9 cellular contexts compared by ENCODE assay signal in genomic region chr22:46593211-46593676, GRCh38. TPM values are rescaled to one million over a fixed set of nuclear protein-coding genes. Genes with fewer than 3 reads are reported as not detected.
DNase-seq lines count a peak whose midpoint lies in the region; ATAC-seq and TF ChIP-seq lines count a peak whose summit lies in the region.
"Had no signal": no experiment of that assay in that cellular context is flagged by ENCODE, and none has a peak within 500 bp of the region (broad histone marks: within the 10 kb centered on the region; RNA-seq: fewer than 3 reads in every experiment).

No MANE protein-coding gene starts in this region.

- no peaks in the 10 kb centered on the region for H3K9me3 Mint-ChIP-seq in T-helper 1 cell treated with Interleukin-12 subunit alpha and Interleukin-12 subunit beta and Interleukin-4 antibody, amounts not matched to agents 30 μg/mL and 1 μg/mL, for 36 hours
- H3K9me3 Mint-ChIP-seq in HFFc6 = no peaks in the 10 kb centered on the region

- DNase-seq in T-helper 1 cell (no peak), SKM-1 (lab: John Stamatoyannopoulos, UW; ENCODE audit: unreplicated experiment) (peak; percentile 82), heart left ventricle (peak in 1 of 5 donors; percentile 59), stomach (no peak), erythroblast (lab: John Stamatoyannopoulos, UW) (no peak), DMS79 (lab: John Stamatoyannopoulos, UW) (no peak), HFFc6 (no peak)

- TF ChIP-seq POLR2A in heart left ventricle (IDR thresholded peaks at IDR 0.05) (no peak), stomach (IDR thresholded peaks at IDR 0.05) (no peak), erythroblast (IDR thresholded peaks at IDR 0.05; ENCODE audit: low read length) (no peak)

- intact Hi-C loops in heart left ventricle (cut with DNase I) (no loop called here), stomach (cut with DNase I; ENCODE audit: low total_unique reads) (no loop called here)

- no peaks in the 10 kb centered on the region for H3K36me3 ChIP-seq in heart left ventricle
- no peaks in the 10 kb centered on the region for H3K36me3 ChIP-seq in stomach

- no peak for TF ChIP-seq CTCF in heart left ventricle (IDR thresholded peaks at IDR 0.05)
- TF ChIP-seq CTCF in stomach (IDR thresholded peaks at IDR 0.05) = no peak
- no peak for TF ChIP-seq CTCF in HFFc6 (IDR thresholded peaks at IDR 0.05)

- peaks cover 20% of the 10 kb centered on the region for H3K4me1 Mint-ChIP-seq in T-helper 1 cell treated with Interleukin-12 subunit alpha and Interleukin-12 subunit beta and Interleukin-4 antibody, amounts not matched to agents 30 μg/mL and 1 μg/mL, for 36 hours (ENCODE audit: low read depth)
- peaks cover 15% of the 10 kb centered on the region for H3K4me1 Mint-ChIP-seq in HFFc6 (ENCODE audit: low read depth)

- peak overlapping the region; percentile 93 for H3K27ac Mint-ChIP-seq in T-helper 1 cell treated with Interleukin-12 subunit alpha and Interleukin-12 subunit beta and Interleukin-4 antibody, amounts not matched to agents 30 μg/mL and 1 μg/mL, for 36 hours
- no peak overlapping the region for H3K27ac Mint-ChIP-seq in HFFc6

- H3K4me1 ChIP-seq in heart left ventricle (peaks cover 11 to 85% (median 69%) of the 10 kb centered on the region in 12 donors), stomach (peaks cover 55 to 98% (median 79%) of the 10 kb centered on the region in 4 donors)

- ATAC-seq in heart left ventricle = peak in 1 of 4 donors; percentile 6

- H3K27me3 ChIP-seq in heart left ventricle (no peaks in the 10 kb centered on the region), stomach (no peaks in the 10 kb centered on the region)

- H3K27ac ChIP-seq in heart left ventricle = peak overlapping the region; percentile 11 to 92 (median 87)
- H3K27ac ChIP-seq in stomach = peak overlapping the region in 4 of 5 donors; percentile 52 to 78 (median 72)
- H3K27ac ChIP-seq: 22Rv1 had no signal

- no peak for TF ChIP-seq EP300 in stomach (IDR thresholded peaks at IDR 0.05)

- WGBS in heart left ventricle, 4 donors = 63 to 74% (median 64%) methylated on average over 19 of the region's 19 CpGs
- WGBS in stomach, 5 donors = 65 to 83% (median 73%) methylated on average over 19 of the region's 19 CpGs

- H3K4me3 ChIP-seq in heart left ventricle (peak overlapping the region in 4 of 12 donors; percentile 36 to 47 (median 41)), stomach (peak overlapping the region in 2 of 4 donors; percentile 4 to 17)

- no peaks in the 10 kb centered on the region for H3K27me3 Mint-ChIP-seq in T-helper 1 cell treated with Interleukin-12 subunit alpha and Interleukin-12 subunit beta and Interleukin-4 antibody, amounts not matched to agents 30 μg/mL and 1 μg/mL, for 36 hours (ENCODE audit: low read depth)
- H3K27me3 Mint-ChIP-seq in HFFc6 (ENCODE audit: insufficient read depth) = no peaks in the 10 kb centered on the region; the same call in 1 of the 2 replicates

- H3K4me3 Mint-ChIP-seq in T-helper 1 cell treated with Interleukin-12 subunit alpha and Interleukin-12 subunit beta and Interleukin-4 antibody, amounts not matched to agents 30 μg/mL and 1 μg/mL, for 36 hours = no peak overlapping the region
- no peak overlapping the region for H3K4me3 Mint-ChIP-seq in HFFc6

- H3K9me3 ChIP-seq in heart left ventricle = no peaks in the 10 kb centered on the region
- H3K9me3 ChIP-seq in stomach = no peaks in the 10 kb centered on the region

- no peaks in the 10 kb centered on the region for H3K36me3 Mint-ChIP-seq in T-helper 1 cell treated with Interleukin-12 subunit alpha and Interleukin-12 subunit beta and Interleukin-4 antibody, amounts not matched to agents 30 μg/mL and 1 μg/mL, for 36 hours (ENCODE audit: low read depth)
- no peaks in the 10 kb centered on the region for H3K36me3 Mint-ChIP-seq in HFFc6 (ENCODE audit: low read depth)

RNA-seq across cellular contexts. Expression of gene GRAMD4, which starts 26.9 kb away (rescaled TPM):
- total RNA-seq in heart left ventricle = 100 to 1,000 TPM in 2 of 9 donors, 10 to 100 TPM in 7; 31.2 to 122 (median 72.5) TPM
- 10 to 100 TPM; 22.4 to 53.2 TPM for polyA plus RNA-seq in heart left ventricle
- 100 to 1,000 TPM in 1 of 5 donors, 10 to 100 TPM in 4; 20.5 to 452 (median 30.9) TPM for total RNA-seq in stomach
- polyA plus RNA-seq in stomach = 10 to 100 TPM in 2 of 3 donors, 1 to 10 TPM in 1; 7.4 to 14.3 (median 13.7) TPM
- total RNA-seq in HFFc6 (2021; fragmentation: NEBNext Ultra II Directional; extraction: Animal tissue kit (Norgen Biotek cat#: 25700)) = 10 to 100 TPM in 3 of 6 experiments, 1 to 10 TPM in 3; 6.8 to 16.3 (median 9.5) TPM

RNA-seq across cellular contexts. Expression of gene CELSR1, which starts 55.8 kb away (rescaled TPM):
- 10 to 100 TPM in 7 of 9 donors, 1 to 10 TPM in 2; 8.1 to 15.8 (median 12.6) TPM for total RNA-seq in heart left ventricle
- 1 to 10 TPM; 5.9 to 6.9 TPM for polyA plus RNA-seq in heart left ventricle
- total RNA-seq in stomach = 10 to 100 TPM in 4 of 5 donors, under 1 TPM in 1; 0.29 to 78.2 (median 29.8) TPM
- 10 to 100 TPM in 1 of 3 donors, 1 to 10 TPM in 2; 1.8 to 15.7 (median 4.6) TPM for polyA plus RNA-seq in stomach
- total RNA-seq in HFFc6 (2021; fragmentation: NEBNext Ultra II Directional; extraction: Animal tissue kit (Norgen Biotek cat#: 25700)) = 1 to 10 TPM; 4.7 to 8.2 (median 6.5) TPM
